In genomic region chr20:50548396-50548795, GRCh38 we compare ENCODE assay signal across 16 cellular contexts. TPM values are rescaled to one million over a fixed set of nuclear protein-coding genes. Genes with fewer than 3 reads are reported as not detected.
DNase-seq lines count a peak whose midpoint lies in the region; ATAC-seq and TF ChIP-seq lines count a peak whose summit lies in the region.
"Had no signal": no experiment of that assay in that cellular context is flagged by ENCODE, and none has a peak within 500 bp of the region (broad histone marks: within the 10 kb centered on the region; RNA-seq: fewer than 3 reads in every experiment).

No MANE protein-coding gene starts in this region.

- H3K4me2 ChIP-seq in OCI-LY3 (ENCODE audit: low read length): peak overlapping the region; percentile 77

- H2AFZ ChIP-seq in OCI-LY3 (ENCODE audit: low read depth, low read length): no peak overlapping the region

- TF ChIP-seq POLR2A in spleen (IDR thresholded peaks at IDR 0.05): no peak

- H3K36me3 Mint-ChIP-seq in activated CD8-positive, alpha-beta T cell treated with anti-CD3 and anti-CD28 coated beads for 36 hours (ENCODE audit: low read depth): peaks cover 37% of the 10 kb centered on the region
- peaks cover 27% of the 10 kb centered on the region for H3K36me3 Mint-ChIP-seq in activated CD8-positive, alpha-beta T cell treated with anti-CD3 and anti-CD28 coated beads, Interleukin-2, amount 10 ng/mL, durations not matched to agents 7 days and 5 days (ENCODE audit: low read depth)
- H3K36me3 Mint-ChIP-seq in effector memory CD8-positive, alpha-beta T cell (ENCODE audit: insufficient read depth): peaks cover 29% of the 10 kb centered on the region

- no peaks in the 10 kb centered on the region for H3K27me3 ChIP-seq in OCI-LY3 (ENCODE audit: low read depth, low read length)
- H3K27me3 ChIP-seq in spleen (replicated peaks in 1 of 7): no peaks in the 10 kb centered on the region
- H3K27me3 ChIP-seq: thyroid gland had no signal

- no peaks in the 10 kb centered on the region for H3K27me3 Mint-ChIP-seq in activated CD8-positive, alpha-beta T cell treated with anti-CD3 and anti-CD28 coated beads for 36 hours
- no peaks in the 10 kb centered on the region for H3K27me3 Mint-ChIP-seq in activated CD8-positive, alpha-beta T cell treated with anti-CD3 and anti-CD28 coated beads, Interleukin-2, amount 10 ng/mL, durations not matched to agents 7 days and 5 days (ENCODE audit: low read depth)
- no peaks in the 10 kb centered on the region for H3K27me3 Mint-ChIP-seq in effector memory CD8-positive, alpha-beta T cell

- POLR2A ChIA-PET in activated CD8-positive, alpha-beta T cell treated with anti-CD3 and anti-CD28 coated beads for 36 hours (lab: Charles Lee): interaction anchor here (1.1 to 2.7 kb wide), 2 partner anchors 22 to 26 kb away, joined by 3 to 13 read pairs; no protein-coding TSS in a partner anchor
- POLR2A ChIA-PET in activated CD8-positive, alpha-beta T cell treated with anti-CD3 and anti-CD28 coated beads, Interleukin-2, amount 10 ng/mL, durations not matched to agents 7 days and 5 days (lab: Charles Lee): interaction anchor here (0.5 kb wide), 1 partner anchor 8 kb away, joined by 3 read pairs; no protein-coding TSS in a partner anchor
- POLR2A ChIA-PET in GM10248 (lab: Yijun Ruan, JAX): interaction anchor here (1.4 kb wide), 1 partner anchor 22 kb away, joined by 4 read pairs; no protein-coding TSS in a partner anchor

- in situ Hi-C loops in ACHN (cut with HindIII; ENCODE audit: low pct_ligation_motif_present, low pct_unique_long_range_greater_than_20kb, low sequenced_read_pairs): no loop called here

- 0 out of 2 replicates have a peak, but pooled peaks cover 4% of the 10 kb centered on the region for H3K9me3 ChIP-seq in OCI-LY3 (ENCODE audit: insufficient read depth, low read length)
- no peaks in the 10 kb centered on the region for H3K9me3 ChIP-seq in spleen
- H3K9me3 ChIP-seq: thyroid gland had no signal

- peak overlapping the region; percentile 30 for H3K27ac Mint-ChIP-seq in activated CD8-positive, alpha-beta T cell treated with anti-CD3 and anti-CD28 coated beads for 36 hours
- H3K27ac Mint-ChIP-seq in activated CD8-positive, alpha-beta T cell treated with anti-CD3 and anti-CD28 coated beads, Interleukin-2, amount 10 ng/mL, durations not matched to agents 7 days and 5 days: no peak overlapping the region
- peak overlapping the region; percentile 35 to 90 for H3K27ac Mint-ChIP-seq in effector memory CD8-positive, alpha-beta T cell

- CTCF ChIA-PET in activated CD8-positive, alpha-beta T cell treated with anti-CD3 and anti-CD28 coated beads for 36 hours (lab: Charles Lee): interaction anchor here (0.6 to 3.5 kb wide), 5 partner anchors 21 to 476 kb away, joined by 3 to 12 read pairs (median 3); no protein-coding TSS in a partner anchor
- CTCF ChIA-PET in activated CD8-positive, alpha-beta T cell treated with anti-CD3 and anti-CD28 coated beads, Interleukin-2, amount 10 ng/mL, durations not matched to agents 7 days and 5 days (lab: Charles Lee): interaction anchor here (0.7 to 1.9 kb wide), 7 partner anchors 11 to 201 kb away, joined by 3 to 7 read pairs (median 5); no protein-coding TSS in a partner anchor
- CTCF ChIA-PET in GM10248 (lab: Yijun Ruan, JAX): interaction anchor here (0.9 to 2.1 kb wide), 11 partner anchors 8 to 83 kb away, joined by 3 to 7 read pairs (median 4); no protein-coding TSS in a partner anchor

- ATAC-seq in activated CD8-positive, alpha-beta T cell treated with anti-CD3 and anti-CD28 coated beads for 36 hours: no peak
- ATAC-seq in activated CD8-positive, alpha-beta T cell treated with anti-CD3 and anti-CD28 coated beads, Interleukin-2, amount 10 ng/mL, durations not matched to agents 7 days and 5 days: no peak
- no peak for ATAC-seq in effector memory CD8-positive, alpha-beta T cell (replicated peaks)
- ATAC-seq: SK-N-SH treated with all-trans-retinoic acid at 6 μM for 48 hours had no signal

- peak overlapping the region; percentile 55 for H3K9ac ChIP-seq in OCI-LY3 (ENCODE audit: low read length)

- no peak overlapping the region for H3K4me3 Mint-ChIP-seq in activated CD8-positive, alpha-beta T cell treated with anti-CD3 and anti-CD28 coated beads for 36 hours
- H3K4me3 Mint-ChIP-seq in activated CD8-positive, alpha-beta T cell treated with anti-CD3 and anti-CD28 coated beads, Interleukin-2, amount 10 ng/mL, durations not matched to agents 7 days and 5 days: no peak overlapping the region
- peak overlapping the region; percentile 28 to 68 for H3K4me3 Mint-ChIP-seq in effector memory CD8-positive, alpha-beta T cell

- peak overlapping the region; percentile 59 for H3K4me3 ChIP-seq in OCI-LY3 (ENCODE audit: low read length)
- no peak overlapping the region for H3K4me3 ChIP-seq in spleen
- H3K4me3 ChIP-seq: thyroid gland had no signal

- peaks cover 84% of the 10 kb centered on the region for H3K4me1 ChIP-seq in OCI-LY3 (ENCODE audit: low read length)
- peaks cover 38 to 100% (median 93%) of the 10 kb centered on the region in 6 donors for H3K4me1 ChIP-seq in spleen

- 90 to 93% (median 92%) methylated on average over 5 of the region's 5 CpGs for WGBS in spleen, 5 donors

- H3K4me1 Mint-ChIP-seq in activated CD8-positive, alpha-beta T cell treated with anti-CD3 and anti-CD28 coated beads for 36 hours (ENCODE audit: low read depth): peaks cover 37% of the 10 kb centered on the region
- H3K4me1 Mint-ChIP-seq in activated CD8-positive, alpha-beta T cell treated with anti-CD3 and anti-CD28 coated beads, Interleukin-2, amount 10 ng/mL, durations not matched to agents 7 days and 5 days (ENCODE audit: low read depth): peaks cover 41% of the 10 kb centered on the region
- peaks cover 51 to 56% of the 10 kb centered on the region in 2 donors for H3K4me1 Mint-ChIP-seq in effector memory CD8-positive, alpha-beta T cell (ENCODE audit: low read depth in 2 of 2)

- H3K36me3 ChIP-seq in OCI-LY3 (replicated peaks; ENCODE audit: low read depth, low read length) (peaks cover 67% of the 10 kb centered on the region), spleen (peaks cover 0 to 36% (median 2%) of the 10 kb centered on the region in 6 donors)
- H3K36me3 ChIP-seq: thyroid gland had no signal

- DNase-seq in activated CD8-positive, alpha-beta T cell treated with anti-CD3 and anti-CD28 coated beads for 36 hours: no peak
- no peak for DNase-seq in activated CD8-positive, alpha-beta T cell treated with anti-CD3 and anti-CD28 coated beads, Interleukin-2, amount 10 ng/mL, durations not matched to agents 7 days and 5 days
- no peak for DNase-seq in effector memory CD8-positive, alpha-beta T cell
- DNase-seq in spleen (no peak), GM10248 (ENCODE audit: extremely low spot score) (no peak), ACHN (no peak)
- no peak for DNase-seq in effector CD8-positive, alpha-beta T cell (lab: John Stamatoyannopoulos, UW)
- DNase-seq: activated CD4-positive, alpha-beta T cell treated with anti-CD3 and anti-CD28 coated beads, Interleukin-2, amount 50 U/mL, for 48 hours; activated effector memory CD4-positive, alpha-beta T cell treated with Interleukin-2 at 50 U/mL for 16 hours; hypothalamus; MM.1S; NCI-H226; NK-92 treated with Interleukin-12 subunit alpha and Interleukin-12 subunit beta, amount 100 ng/mL, for 24 hours; thyroid gland had no signal

- peaks cover 99% of the 10 kb centered on the region for H3K79me2 ChIP-seq in OCI-LY3 (ENCODE audit: low read length)

- H3K9me3 Mint-ChIP-seq in activated CD8-positive, alpha-beta T cell treated with anti-CD3 and anti-CD28 coated beads for 36 hours: no peaks in the 10 kb centered on the region
- no peaks in the 10 kb centered on the region for H3K9me3 Mint-ChIP-seq in activated CD8-positive, alpha-beta T cell treated with anti-CD3 and anti-CD28 coated beads, Interleukin-2, amount 10 ng/mL, durations not matched to agents 7 days and 5 days (ENCODE audit: insufficient read depth)
- no peaks in the 10 kb centered on the region for H3K9me3 Mint-ChIP-seq in effector memory CD8-positive, alpha-beta T cell

- peak overlapping the region; percentile 91 for H3K27ac ChIP-seq in OCI-LY3 (ENCODE audit: low read length)
- H3K27ac ChIP-seq in spleen: peak overlapping the region in 7 of 8 donors; percentile 23 to 88 (median 79)
- H3K27ac ChIP-seq: thyroid gland had no signal

- peaks cover 57% of the 10 kb centered on the region for H4K20me1 ChIP-seq in OCI-LY3 (ENCODE audit: insufficient read depth, low read length)

- no peak for TF ChIP-seq CTCF in activated CD8-positive, alpha-beta T cell treated with anti-CD3 and anti-CD28 coated beads for 36 hours (IDR thresholded peaks at IDR 0.05)
- TF ChIP-seq CTCF in OCI-LY3 (IDR thresholded peaks at IDR 0.05; ENCODE audit: low read depth, low read length): no peak
- TF ChIP-seq CTCF in spleen (IDR thresholded peaks at IDR 0.05 in 8 of 11, conservative IDR thresholded peaks at IDR 0.05 in 3 of 11): no peak
- TF ChIP-seq CTCF in GM10248 (IDR thresholded peaks at IDR 0.05; ENCODE audit: control extremely low read depth, extremely low read depth, low read depth, missing control alignments): no peak

- intact Hi-C loops in activated CD8-positive, alpha-beta T cell treated with anti-CD3 and anti-CD28 coated beads for 36 hours (cut with micrococcal nuclease): no loop called here
- intact Hi-C loops in spleen (cut with DNase I; ENCODE audit: low total_unique reads): no loop called here

RNA-seq across cellular contexts. Expression of gene PTPN1, which starts 38.2 kb away (rescaled TPM):
- total RNA-seq in activated CD8-positive, alpha-beta T cell treated with anti-CD3 and anti-CD28 coated beads for 36 hours: 10 to 100 TPM; 65.1 to 66.6 TPM
- total RNA-seq in activated CD8-positive, alpha-beta T cell treated with anti-CD3 and anti-CD28 coated beads, Interleukin-2, amount 10 ng/mL, durations not matched to agents 7 days and 5 days: 10 to 100 TPM; 59.7 to 62.5 TPM
- 10 to 100 TPM; 60.3 to 84.9 (median 73.5) TPM for total RNA-seq in spleen
- 10 to 100 TPM; 20.5 to 42.1 (median 25.0) TPM for polyA plus RNA-seq in spleen

Comparison
In these comparisons a context has a peak if more than half of its experiments do, and no peak if none do; other contexts are left out.
1. H3K4me3 Mint-ChIP-seq: peak in effector memory CD8-positive, alpha-beta T cell (2 of 2); none in activated CD8-positive, alpha-beta T cell treated with anti-CD3 and anti-CD28 coated beads for 36 hours (single experiment) and activated CD8-positive, alpha-beta T cell treated with anti-CD3 and anti-CD28 coated beads, Interleukin-2, amount 10 ng/mL, durations not matched to agents 7 days and 5 days (single experiment).